Comparison of ENCODE assay signal across 1 cellular context in the genomic region with DNA sequence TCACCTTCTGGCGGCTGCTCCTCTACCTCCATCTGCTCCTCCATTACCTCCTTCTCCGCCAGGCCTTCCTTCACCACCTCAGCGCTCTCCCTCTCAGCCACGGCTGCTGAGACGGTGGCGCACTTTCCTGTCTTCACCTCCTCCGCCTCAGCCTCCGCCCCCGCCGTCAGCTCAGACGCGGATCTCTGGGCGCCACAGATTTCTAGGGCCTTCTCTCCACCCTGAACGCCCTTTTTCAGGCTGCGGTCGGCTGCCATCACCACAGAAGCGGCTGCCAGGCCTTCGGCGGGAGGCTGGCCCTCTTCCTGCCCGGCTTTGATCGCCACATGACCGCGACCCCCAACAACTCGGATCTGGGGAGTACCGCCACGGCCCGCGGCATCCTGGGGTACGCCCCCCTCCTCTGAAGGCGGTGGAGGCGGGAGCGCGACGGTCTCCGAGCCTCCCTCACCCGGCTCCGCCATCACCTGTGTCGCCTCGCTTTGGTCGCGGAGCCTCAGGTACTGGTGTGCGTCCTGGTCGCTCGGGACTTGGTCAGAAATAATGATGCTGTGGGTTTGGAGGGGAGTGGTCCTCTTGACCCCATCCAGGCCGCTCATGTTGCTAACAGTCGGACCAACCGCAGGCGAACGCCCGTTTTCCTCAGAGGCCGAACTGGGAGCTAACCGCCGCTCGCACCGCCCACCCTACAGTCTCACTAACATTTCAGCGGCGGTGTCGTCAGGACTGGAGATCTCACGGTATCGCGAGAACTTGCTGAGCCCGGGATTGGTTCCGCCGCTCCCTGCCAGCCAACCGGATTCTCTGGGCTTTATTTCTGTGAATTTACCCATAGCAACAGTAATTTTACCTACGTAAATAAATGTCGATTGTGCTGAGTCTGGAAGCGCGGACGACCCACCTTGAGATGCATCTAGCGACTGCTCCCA.
TF ChIP-seq lines count a peak whose summit lies in the region.

A gene (minus strand): TSS at position 699 of the 929 bp plus-strand sequence. CDS start 100 bp downstream, at position 599.

TF ChIP-seq in GM12878, 131 proteins besides CTCF, POLR2A, EP300 and RAD21 (continued from another document and continues in another):
- TF ChIP-seq RUNX3 (IDR thresholded peaks at IDR 0.05; ENCODE audit: low read length) (peak; percentile 71), HDGF (IDR thresholded peaks at IDR 0.05) (peak; percentile 92; the same call in 1 of the 2 replicates), RB1 (IDR thresholded peaks at IDR 0.05; ENCODE audit: borderline replicate concordance) (peak; percentile 47; the same call in 1 of the 2 replicates), RCOR1 (conservative IDR thresholded peaks at IDR 0.05; ENCODE audit: low read depth, low read length) (peak; percentile 97), POU2F2 (IDR thresholded peaks at IDR 0.05; ENCODE audit: borderline replicate concordance, low read depth, low read length) (peak; percentile 82), ASH2L (IDR thresholded peaks at IDR 0.05; ENCODE audit: borderline replicate concordance, low read depth) (peak; percentile 84; the same call in 1 of the 2 replicates), BMI1 (IDR thresholded peaks at IDR 0.05; ENCODE audit: borderline replicate concordance) (peak; percentile 14; the same call in 1 of the 2 replicates), CREM (IDR thresholded peaks at IDR 0.05; ENCODE audit: low read depth) (peak; percentile 57), BACH1 (IDR thresholded peaks at IDR 0.05; ENCODE audit: borderline replicate concordance) (peak; percentile 61; the same call in 1 of the 2 replicates), CHD1 (IDR thresholded peaks at IDR 0.05; ENCODE audit: low read depth, low read length) (0 out of 2 replicates have a peak, but pooled peaks have one; percentile 66), NR2C2 (IDR thresholded peaks at IDR 0.05; ENCODE audit: borderline replicate concordance, control insufficient read depth, insufficient read length, low read depth) (no peak), TARDBP (IDR thresholded peaks at IDR 0.05; ENCODE audit: borderline replicate concordance) (0 out of 2 replicates have a peak, but pooled peaks have one; percentile 5), KLF5 (IDR thresholded peaks at IDR 0.05; ENCODE audit: partially characterized antibody) (no peak), YY1 (IDR thresholded peaks at IDR 0.05; ENCODE audit: low read depth, low read length) (peak; percentile 78; the same call in 1 of the 2 replicates), ZNF207 (IDR thresholded peaks at IDR 0.05; ENCODE audit: borderline replicate concordance) (no peak), EGR1 (IDR thresholded peaks at IDR 0.05; ENCODE audit: borderline replicate concordance in 1 of 2, low read depth in 2 of 2, low read length in 2 of 2) (peak in 1 of 2 experiments; percentile 95; a peak in 2 of 3 replicates), PAX8 (IDR thresholded peaks at IDR 0.05) (0 out of 2 replicates have a peak, but pooled peaks have one; percentile 2), NFXL1 (IDR thresholded peaks at IDR 0.05; ENCODE audit: borderline replicate concordance) (no peak), POLR2AphosphoS5 (IDR thresholded peaks at IDR 0.05; ENCODE audit: low read length) (peak; percentile 91), ZSCAN29 (IDR thresholded peaks at IDR 0.05) (no peak), JUNB (IDR thresholded peaks at IDR 0.05) (no peak), ESRRA (IDR thresholded peaks at IDR 0.05; ENCODE audit: low read length) (no peak), CHD4 (IDR thresholded peaks at IDR 0.05) (no peak), RBBP5 (conservative IDR thresholded peaks at IDR 0.05) (no peak), BCL11A (IDR thresholded peaks at IDR 0.05; ENCODE audit: low read depth, low read length) (0 out of 2 replicates have a peak, but pooled peaks have one; percentile 3), STAT1 (conservative IDR thresholded peaks at IDR 0.05) (no peak), KAT2A (conservative IDR thresholded peaks at IDR 0.05; ENCODE audit: control insufficient read depth, low read depth, low read length) (no peak), NR2C1 (IDR thresholded peaks at IDR 0.05) (no peak)
- TF ChIP-seq, protein P1, sequence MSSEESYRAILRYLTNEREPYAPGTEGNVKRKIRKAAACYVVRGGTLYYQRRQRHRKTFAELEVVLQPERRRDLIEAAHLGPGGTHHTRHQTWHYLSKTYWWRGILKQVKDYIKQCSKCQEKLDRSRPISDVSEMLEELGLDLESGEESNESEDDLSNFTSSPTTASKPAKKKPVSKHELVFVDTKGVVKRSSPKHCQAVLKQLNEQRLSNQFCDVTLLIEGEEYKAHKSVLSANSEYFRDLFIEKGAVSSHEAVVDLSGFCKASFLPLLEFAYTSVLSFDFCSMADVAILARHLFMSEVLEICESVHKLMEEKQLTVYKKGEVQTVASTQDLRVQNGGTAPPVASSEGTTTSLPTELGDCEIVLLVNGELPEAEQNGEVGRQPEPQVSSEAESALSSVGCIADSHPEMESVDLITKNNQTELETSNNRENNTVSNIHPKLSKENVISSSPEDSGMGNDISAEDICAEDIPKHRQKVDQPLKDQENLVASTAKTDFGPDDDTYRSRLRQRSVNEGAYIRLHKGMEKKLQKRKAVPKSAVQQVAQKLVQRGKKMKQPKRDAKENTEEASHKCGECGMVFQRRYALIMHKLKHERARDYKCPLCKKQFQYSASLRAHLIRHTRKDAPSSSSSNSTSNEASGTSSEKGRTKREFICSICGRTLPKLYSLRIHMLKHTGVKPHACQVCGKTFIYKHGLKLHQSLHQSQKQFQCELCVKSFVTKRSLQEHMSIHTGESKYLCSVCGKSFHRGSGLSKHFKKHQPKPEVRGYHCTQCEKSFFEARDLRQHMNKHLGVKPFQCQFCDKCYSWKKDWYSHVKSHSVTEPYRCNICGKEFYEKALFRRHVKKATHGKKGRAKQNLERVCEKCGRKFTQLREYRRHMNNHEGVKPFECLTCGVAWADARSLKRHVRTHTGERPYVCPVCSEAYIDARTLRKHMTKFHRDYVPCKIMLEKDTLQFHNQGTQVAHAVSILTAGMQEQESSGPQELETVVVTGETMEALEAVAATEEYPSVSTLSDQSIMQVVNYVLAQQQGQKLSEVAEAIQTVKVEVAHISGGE (CRISPR knock-in tag; IDR thresholded peaks at IDR 0.05), result no peak
- TF ChIP-seq, protein P2, sequence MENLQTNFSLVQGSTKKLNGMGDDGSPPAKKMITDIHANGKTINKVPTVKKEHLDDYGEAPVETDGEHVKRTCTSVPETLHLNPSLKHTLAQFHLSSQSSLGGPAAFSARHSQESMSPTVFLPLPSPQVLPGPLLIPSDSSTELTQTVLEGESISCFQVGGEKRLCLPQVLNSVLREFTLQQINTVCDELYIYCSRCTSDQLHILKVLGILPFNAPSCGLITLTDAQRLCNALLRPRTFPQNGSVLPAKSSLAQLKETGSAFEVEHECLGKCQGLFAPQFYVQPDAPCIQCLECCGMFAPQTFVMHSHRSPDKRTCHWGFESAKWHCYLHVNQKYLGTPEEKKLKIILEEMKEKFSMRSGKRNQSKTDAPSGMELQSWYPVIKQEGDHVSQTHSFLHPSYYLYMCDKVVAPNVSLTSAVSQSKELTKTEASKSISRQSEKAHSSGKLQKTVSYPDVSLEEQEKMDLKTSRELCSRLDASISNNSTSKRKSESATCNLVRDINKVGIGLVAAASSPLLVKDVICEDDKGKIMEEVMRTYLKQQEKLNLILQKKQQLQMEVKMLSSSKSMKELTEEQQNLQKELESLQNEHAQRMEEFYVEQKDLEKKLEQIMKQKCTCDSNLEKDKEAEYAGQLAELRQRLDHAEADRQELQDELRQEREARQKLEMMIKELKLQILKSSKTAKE (IDR thresholded peaks at IDR 0.05; ENCODE audit: low read depth, poor library complexity, severe bottlenecking), result peak; percentile 48
- TF ChIP-seq, protein P3, sequence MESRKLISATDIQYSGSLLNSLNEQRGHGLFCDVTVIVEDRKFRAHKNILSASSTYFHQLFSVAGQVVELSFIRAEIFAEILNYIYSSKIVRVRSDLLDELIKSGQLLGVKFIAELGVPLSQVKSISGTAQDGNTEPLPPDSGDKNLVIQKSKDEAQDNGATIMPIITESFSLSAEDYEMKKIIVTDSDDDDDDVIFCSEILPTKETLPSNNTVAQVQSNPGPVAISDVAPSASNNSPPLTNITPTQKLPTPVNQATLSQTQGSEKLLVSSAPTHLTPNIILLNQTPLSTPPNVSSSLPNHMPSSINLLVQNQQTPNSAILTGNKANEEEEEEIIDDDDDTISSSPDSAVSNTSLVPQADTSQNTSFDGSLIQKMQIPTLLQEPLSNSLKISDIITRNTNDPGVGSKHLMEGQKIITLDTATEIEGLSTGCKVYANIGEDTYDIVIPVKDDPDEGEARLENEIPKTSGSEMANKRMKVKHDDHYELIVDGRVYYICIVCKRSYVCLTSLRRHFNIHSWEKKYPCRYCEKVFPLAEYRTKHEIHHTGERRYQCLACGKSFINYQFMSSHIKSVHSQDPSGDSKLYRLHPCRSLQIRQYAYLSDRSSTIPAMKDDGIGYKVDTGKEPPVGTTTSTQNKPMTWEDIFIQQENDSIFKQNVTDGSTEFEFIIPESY (IDR thresholded peaks at IDR 0.05), result no peak; the same call in 1 of the 2 replicates
- TF ChIP-seq, protein P4, sequence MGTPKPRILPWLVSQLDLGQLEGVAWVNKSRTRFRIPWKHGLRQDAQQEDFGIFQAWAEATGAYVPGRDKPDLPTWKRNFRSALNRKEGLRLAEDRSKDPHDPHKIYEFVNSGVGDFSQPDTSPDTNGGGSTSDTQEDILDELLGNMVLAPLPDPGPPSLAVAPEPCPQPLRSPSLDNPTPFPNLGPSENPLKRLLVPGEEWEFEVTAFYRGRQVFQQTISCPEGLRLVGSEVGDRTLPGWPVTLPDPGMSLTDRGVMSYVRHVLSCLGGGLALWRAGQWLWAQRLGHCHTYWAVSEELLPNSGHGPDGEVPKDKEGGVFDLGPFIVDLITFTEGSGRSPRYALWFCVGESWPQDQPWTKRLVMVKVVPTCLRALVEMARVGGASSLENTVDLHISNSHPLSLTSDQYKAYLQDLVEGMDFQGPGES (IDR thresholded peaks at IDR 0.05), result no peak
- TF ChIP-seq, protein P5, sequence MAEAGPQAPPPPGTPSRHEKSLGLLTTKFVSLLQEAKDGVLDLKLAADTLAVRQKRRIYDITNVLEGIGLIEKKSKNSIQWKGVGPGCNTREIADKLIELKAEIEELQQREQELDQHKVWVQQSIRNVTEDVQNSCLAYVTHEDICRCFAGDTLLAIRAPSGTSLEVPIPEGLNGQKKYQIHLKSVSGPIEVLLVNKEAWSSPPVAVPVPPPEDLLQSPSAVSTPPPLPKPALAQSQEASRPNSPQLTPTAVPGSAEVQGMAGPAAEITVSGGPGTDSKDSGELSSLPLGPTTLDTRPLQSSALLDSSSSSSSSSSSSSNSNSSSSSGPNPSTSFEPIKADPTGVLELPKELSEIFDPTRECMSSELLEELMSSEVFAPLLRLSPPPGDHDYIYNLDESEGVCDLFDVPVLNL (IDR thresholded peaks at IDR 0.05; ENCODE audit: low read depth, low read length), result no peak
- TF ChIP-seq, protein P6, sequence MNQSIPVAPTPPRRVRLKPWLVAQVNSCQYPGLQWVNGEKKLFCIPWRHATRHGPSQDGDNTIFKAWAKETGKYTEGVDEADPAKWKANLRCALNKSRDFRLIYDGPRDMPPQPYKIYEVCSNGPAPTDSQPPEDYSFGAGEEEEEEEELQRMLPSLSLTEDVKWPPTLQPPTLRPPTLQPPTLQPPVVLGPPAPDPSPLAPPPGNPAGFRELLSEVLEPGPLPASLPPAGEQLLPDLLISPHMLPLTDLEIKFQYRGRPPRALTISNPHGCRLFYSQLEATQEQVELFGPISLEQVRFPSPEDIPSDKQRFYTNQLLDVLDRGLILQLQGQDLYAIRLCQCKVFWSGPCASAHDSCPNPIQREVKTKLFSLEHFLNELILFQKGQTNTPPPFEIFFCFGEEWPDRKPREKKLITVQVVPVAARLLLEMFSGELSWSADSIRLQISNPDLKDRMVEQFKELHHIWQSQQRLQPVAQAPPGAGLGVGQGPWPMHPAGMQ (IDR thresholded peaks at IDR 0.05; ENCODE audit: borderline replicate concordance), result peak; percentile 74
- TF ChIP-seq, protein P7, sequence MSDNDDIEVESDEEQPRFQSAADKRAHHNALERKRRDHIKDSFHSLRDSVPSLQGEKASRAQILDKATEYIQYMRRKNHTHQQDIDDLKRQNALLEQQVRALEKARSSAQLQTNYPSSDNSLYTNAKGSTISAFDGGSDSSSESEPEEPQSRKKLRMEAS (IDR thresholded peaks at IDR 0.05; ENCODE audit: low read depth, low read length), result 0 out of 2 replicates have a peak, but pooled peaks have one; percentile 24
- TF ChIP-seq, protein P8, sequence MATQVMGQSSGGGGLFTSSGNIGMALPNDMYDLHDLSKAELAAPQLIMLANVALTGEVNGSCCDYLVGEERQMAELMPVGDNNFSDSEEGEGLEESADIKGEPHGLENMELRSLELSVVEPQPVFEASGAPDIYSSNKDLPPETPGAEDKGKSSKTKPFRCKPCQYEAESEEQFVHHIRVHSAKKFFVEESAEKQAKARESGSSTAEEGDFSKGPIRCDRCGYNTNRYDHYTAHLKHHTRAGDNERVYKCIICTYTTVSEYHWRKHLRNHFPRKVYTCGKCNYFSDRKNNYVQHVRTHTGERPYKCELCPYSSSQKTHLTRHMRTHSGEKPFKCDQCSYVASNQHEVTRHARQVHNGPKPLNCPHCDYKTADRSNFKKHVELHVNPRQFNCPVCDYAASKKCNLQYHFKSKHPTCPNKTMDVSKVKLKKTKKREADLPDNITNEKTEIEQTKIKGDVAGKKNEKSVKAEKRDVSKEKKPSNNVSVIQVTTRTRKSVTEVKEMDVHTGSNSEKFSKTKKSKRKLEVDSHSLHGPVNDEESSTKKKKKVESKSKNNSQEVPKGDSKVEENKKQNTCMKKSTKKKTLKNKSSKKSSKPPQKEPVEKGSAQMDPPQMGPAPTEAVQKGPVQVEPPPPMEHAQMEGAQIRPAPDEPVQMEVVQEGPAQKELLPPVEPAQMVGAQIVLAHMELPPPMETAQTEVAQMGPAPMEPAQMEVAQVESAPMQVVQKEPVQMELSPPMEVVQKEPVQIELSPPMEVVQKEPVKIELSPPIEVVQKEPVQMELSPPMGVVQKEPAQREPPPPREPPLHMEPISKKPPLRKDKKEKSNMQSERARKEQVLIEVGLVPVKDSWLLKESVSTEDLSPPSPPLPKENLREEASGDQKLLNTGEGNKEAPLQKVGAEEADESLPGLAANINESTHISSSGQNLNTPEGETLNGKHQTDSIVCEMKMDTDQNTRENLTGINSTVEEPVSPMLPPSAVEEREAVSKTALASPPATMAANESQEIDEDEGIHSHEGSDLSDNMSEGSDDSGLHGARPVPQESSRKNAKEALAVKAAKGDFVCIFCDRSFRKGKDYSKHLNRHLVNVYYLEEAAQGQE (IDR thresholded peaks at IDR 0.05; ENCODE audit: low read depth, low read length), result no peak
